Comparison of ENCODE assay signal across 24 cellular contexts in genomic region chr3:22609139-22609538, GRCh38.
DNase-seq lines count a peak whose midpoint lies in the region; ATAC-seq and TF ChIP-seq lines count a peak whose summit lies in the region.
"Had no signal": no experiment of that assay in that cellular context is flagged by ENCODE, and none has a peak within 500 bp of the region (broad histone marks: within the 10 kb centered on the region; RNA-seq: fewer than 3 reads in every experiment).

No MANE protein-coding gene starts in this region.

- no peak overlapping the region for H3K4me3 ChIP-seq in adipocyte (ENCODE audit: low read length)
- H3K4me3 ChIP-seq in suprapubic skin = no peak overlapping the region
- H3K4me3 ChIP-seq: K562, SK-N-MC had no signal

- TF ChIP-seq POLR2A in suprapubic skin (IDR thresholded peaks at IDR 0.05) = no peak

- H3K9ac ChIP-seq in adipocyte (ENCODE audit: low read length) = no peak overlapping the region

- DNase-seq in AG08395 (ENCODE audit: low spot score) (peak; percentile 12), EL (peak; percentile 34), HS-27A (ENCODE audit: low read depth) (peak; percentile 53), adipocyte (ENCODE audit: low read depth) (peak; percentile 8), GM19240 (ENCODE audit: insufficient read length, low spot score) (no peak), suprapubic skin (ENCODE audit: low spot score in 2 of 2) (no peak), NCI-H345 treated with DMSO at 0.1 percent for 48 hours (lab: John Stamatoyannopoulos, UW; ENCODE audit: unreplicated experiment) (no peak)
- DNase-seq: Calu3; DMS79 treated with DMSO at 0.1 percent for 48 hours; Kasumi-1; MV-4-11; NCI-H1105 treated with DMSO at 0.1 percent for 48 hours; NCI-H146; NCI-H1930; NCI-H2107; NCI-H446 treated with DMSO at 0.1 percent for 48 hours; NCI-H526; NK-92 treated with Interleukin-12 subunit alpha and Interleukin-12 subunit beta, amount 100 ng/mL, for 24 hours; SHP77 treated with DMSO at 0.1 percent for 48 hours; T-helper 17 cell had no signal

- H3K4me1 ChIP-seq in adipocyte (ENCODE audit: control insufficient read depth, insufficient read depth, low read length) = peaks cover 3% of the 10 kb centered on the region
- no peaks in the 10 kb centered on the region for H3K4me1 ChIP-seq in suprapubic skin

- WGBS in suprapubic skin = 74% methylated on average over 1 of the region's 1 CpG

- no peak for TF ChIP-seq EP300 in suprapubic skin (IDR thresholded peaks at IDR 0.05)

- no peak overlapping the region for H3K27ac ChIP-seq in suprapubic skin
- H3K27ac ChIP-seq: RWPE1, SK-N-MC had no signal

- H3K27me3 ChIP-seq in adipocyte (replicated peaks; ENCODE audit: control insufficient read depth, insufficient read depth, low read length) = no peaks in the 10 kb centered on the region
- no peaks in the 10 kb centered on the region for H3K27me3 ChIP-seq in suprapubic skin

- H3K9me3 ChIP-seq in adipocyte (ENCODE audit: control insufficient read depth, low read length) = no peaks in the 10 kb centered on the region
- no peaks in the 10 kb centered on the region for H3K9me3 ChIP-seq in suprapubic skin

- TF ChIP-seq CTCF in suprapubic skin (IDR thresholded peaks at IDR 0.05) = no peak

- H3K36me3 ChIP-seq in adipocyte (ENCODE audit: control insufficient read depth, insufficient read depth, low read length, severe bottlenecking) (no peaks in the 10 kb centered on the region), suprapubic skin (no peaks in the 10 kb centered on the region)

- no peak for ATAC-seq in GM21717 (IDR thresholded peaks at IDR 0.05; ENCODE audit: unreplicated experiment)
- ATAC-seq: K562, T-helper 17 cell had no signal

Comparison
In these comparisons a context has a peak if more than half of its experiments do, and no peak if none do; other contexts are left out.
1. DNase-seq: peak in AG08395 (single experiment), EL (single experiment), HS-27A (single experiment) and adipocyte (single experiment); none in GM19240 (single experiment), suprapubic skin (0 of 2) and NCI-H345 treated with DMSO at 0.1 percent for 48 hours (single experiment).